ENCODE assay signal across 9 cellular contexts in genomic region chr17:78172284-78173024, GRCh38. TPM values are rescaled to one million over a fixed set of nuclear protein-coding genes. Genes with fewer than 3 reads are reported as not detected.
DNase-seq lines count a peak whose midpoint lies in the region; ATAC-seq and TF ChIP-seq lines count a peak whose summit lies in the region.
"Had no signal": no experiment of that assay in that cellular context is flagged by ENCODE, and none has a peak within 500 bp of the region (broad histone marks: within the 10 kb centered on the region; RNA-seq: fewer than 3 reads in every experiment).

No MANE protein-coding gene starts in this region.

- TF ChIP-seq CTCF in DOHH2 (IDR thresholded peaks at IDR 0.05; ENCODE audit: low read depth, low read length, poor library complexity, severe bottlenecking): no peak
- TF ChIP-seq CTCF in MM.1S (IDR thresholded peaks at IDR 0.05; ENCODE audit: low read length): no peak

- H3K27ac Mint-ChIP-seq in naive thymus-derived CD8-positive, alpha-beta T cell: peak overlapping the region; percentile 31 to 94 (median 88)

- no peak overlapping the region for H2AFZ ChIP-seq in MM.1S (ENCODE audit: low read length)

- H3K4me2 ChIP-seq in DOHH2 (ENCODE audit: low read length): peak overlapping the region; percentile 94
- H3K4me2 ChIP-seq in MM.1S (ENCODE audit: low read depth, low read length): peak overlapping the region; percentile 98

- H3F3A ChIP-seq in DOHH2 (ENCODE audit: control insufficient read depth, insufficient read depth) (peaks cover 23% of the 10 kb centered on the region), MM.1S (ENCODE audit: insufficient read depth, low read length) (peaks cover 69% of the 10 kb centered on the region)

- H3K36me3 ChIP-seq in DOHH2 (ENCODE audit: control insufficient read depth, low read length): peaks cover 85% of the 10 kb centered on the region
- no peaks in the 10 kb centered on the region for H3K36me3 ChIP-seq in MM.1S (replicated peaks; ENCODE audit: insufficient read depth, low read length)

- peaks cover 88% of the 10 kb centered on the region for H3K4me1 ChIP-seq in DOHH2 (ENCODE audit: control insufficient read depth, low read length)
- H3K4me1 ChIP-seq in MM.1S (ENCODE audit: low read length): peaks cover 69% of the 10 kb centered on the region

- H3K27me3 ChIP-seq in DOHH2 (ENCODE audit: control insufficient read depth, low read length): no peaks in the 10 kb centered on the region
- no peaks in the 10 kb centered on the region for H3K27me3 ChIP-seq in MM.1S (replicated peaks; ENCODE audit: insufficient read depth, low read length)

- H3K9me3 ChIP-seq in DOHH2 (ENCODE audit: control insufficient read depth, insufficient read depth, low read length) (no peaks in the 10 kb centered on the region), MM.1S (replicated peaks; ENCODE audit: insufficient read depth, low read length) (no peaks in the 10 kb centered on the region)

- ATAC-seq in naive thymus-derived CD8-positive, alpha-beta T cell: no peak
- ATAC-seq in GM19035 (IDR thresholded peaks at IDR 0.05; ENCODE audit: unreplicated experiment): no peak
- ATAC-seq in GM19351 (IDR thresholded peaks at IDR 0.05; ENCODE audit: unreplicated experiment): no peak

- POLR2A ChIA-PET in naive thymus-derived CD8-positive, alpha-beta T cell (lab: Charles Lee): interaction anchor here (0.9 to 12.1 kb wide), 5 partner anchors 14 to 45 kb away, joined by 3 to 122 read pairs (median 4); partner anchors contain the start of genes AFMID, TK1, TMC6 and TMC8

- H3K27me3 Mint-ChIP-seq in naive thymus-derived CD8-positive, alpha-beta T cell: no peaks in the 10 kb centered on the region

- H3K36me3 Mint-ChIP-seq in naive thymus-derived CD8-positive, alpha-beta T cell: peaks cover 0 to 18% (median 0%) of the 10 kb centered on the region in 3 donors

- H3K4me3 ChIP-seq in DOHH2 (ENCODE audit: low read length): peak overlapping the region; percentile 80
- H3K4me3 ChIP-seq in MM.1S (ENCODE audit: low read length): peak overlapping the region; percentile 23; the same call in 1 of the 2 replicates

- peak overlapping the region in 7 of 10 donors; percentile 15 to 60 (median 33) for H3K4me3 Mint-ChIP-seq in naive thymus-derived CD8-positive, alpha-beta T cell

- H3K9me3 Mint-ChIP-seq in naive thymus-derived CD8-positive, alpha-beta T cell: no peaks in the 10 kb centered on the region

- peak overlapping the region; percentile 75 for H3K9ac ChIP-seq in MM.1S (ENCODE audit: low read length)

- peaks cover 60% of the 10 kb centered on the region for H3K79me2 ChIP-seq in DOHH2 (ENCODE audit: control insufficient read depth, low read length)
- peaks cover 44% of the 10 kb centered on the region for H3K79me2 ChIP-seq in MM.1S (ENCODE audit: low read length)

- H3K27ac ChIP-seq in DOHH2 (ENCODE audit: low read depth, low read length) (peak overlapping the region; percentile 65), MM.1S (ENCODE audit: low read length) (peak overlapping the region; percentile 99)

- H4K20me1 ChIP-seq in DOHH2 (ENCODE audit: control insufficient read depth, insufficient read depth, low read depth, low read length) (peaks cover 19% of the 10 kb centered on the region), MM.1S (ENCODE audit: insufficient read depth, low read length) (no peaks in the 10 kb centered on the region)

- H3K9me2 ChIP-seq in DOHH2 (replicated peaks; ENCODE audit: control insufficient read depth, low read length) (no peaks in the 10 kb centered on the region), MM.1S (replicated peaks; ENCODE audit: insufficient read depth, low read length) (no peaks in the 10 kb centered on the region)

- peaks cover 29 to 68% (median 68%) of the 10 kb centered on the region in 4 donors for H3K4me1 Mint-ChIP-seq in naive thymus-derived CD8-positive, alpha-beta T cell

- DNase-seq in MM.1S: peak; percentile 53
- DNase-seq in cerebellar cortex (ENCODE audit: low spot score): peak; percentile 50
- no peak for DNase-seq in naive thymus-derived CD8-positive, alpha-beta T cell
- no peak for DNase-seq in kidney glomerular epithelial cell (lab: John Stamatoyannopoulos, UW)
- DNase-seq in midbrain (lab: John Stamatoyannopoulos, UW): no peak

RNA-seq across cellular contexts. Expression of gene SYNGR2, which starts 4.1 kb away (rescaled TPM):
- 10 to 100 TPM; 58.1 to 66.6 TPM for total RNA-seq in naive thymus-derived CD8-positive, alpha-beta T cell
- 100 to 1,000 TPM in 1 of 3 donors, 10 to 100 TPM in 2; 88.4 to 108 (median 92.1) TPM for polyA plus RNA-seq in naive thymus-derived CD8-positive, alpha-beta T cell

RNA-seq across cellular contexts. Expression of gene TK1, which starts 14.4 kb away (rescaled TPM):
- total RNA-seq in naive thymus-derived CD8-positive, alpha-beta T cell: not detected
- polyA plus RNA-seq in naive thymus-derived CD8-positive, alpha-beta T cell: 1 to 10 TPM in 1 of 3 donors, under 1 TPM in 1, not detected in 1; 0.18 to 1.1 TPM

RNA-seq across cellular contexts. Expression of gene AFMID, which starts 14.7 kb away (rescaled TPM):
- 1 to 10 TPM; 1.8 to 2.4 TPM for total RNA-seq in naive thymus-derived CD8-positive, alpha-beta T cell
- polyA plus RNA-seq in naive thymus-derived CD8-positive, alpha-beta T cell: 1 to 10 TPM in 2 of 3 donors, under 1 TPM in 1; 0.41 to 1.7 (median 1.6) TPM

RNA-seq across cellular contexts. Expression of gene C17orf99, which starts 26.3 kb away (rescaled TPM):
- total RNA-seq in naive thymus-derived CD8-positive, alpha-beta T cell: under 1 TPM in 1 of 2 experiments, not detected in 1; 0.60 TPM
- polyA plus RNA-seq in naive thymus-derived CD8-positive, alpha-beta T cell: not detected
- total RNA-seq: M059J had no signal

RNA-seq across cellular contexts. Expression of gene BIRC5, which starts 41.6 kb away (rescaled TPM):
- total RNA-seq in naive thymus-derived CD8-positive, alpha-beta T cell: under 1 TPM in 1 of 2 experiments, not detected in 1; 0.30 TPM
- polyA plus RNA-seq in naive thymus-derived CD8-positive, alpha-beta T cell: not detected

Comparison
In these comparisons a context has a peak if more than half of its experiments do, and no peak if none do; other contexts are left out.
1. DNase-seq: peak in MM.1S (single experiment) and cerebellar cortex (single experiment); none in naive thymus-derived CD8-positive, alpha-beta T cell (0 of 10), kidney glomerular epithelial cell (single experiment) and midbrain (single experiment).